35 cellular contexts compared by ENCODE assay signal in genomic region chr7:141132671-141133070, GRCh38. TPM values are rescaled to one million over a fixed set of nuclear protein-coding genes. Genes with fewer than 3 reads are reported as not detected.
"Had no signal": no experiment of that assay in that cellular context is flagged by ENCODE, and none has a peak within 500 bp of the region (broad histone marks: within the 10 kb centered on the region; RNA-seq: fewer than 3 reads in every experiment).

No MANE protein-coding gene starts in this region.

- DNase-seq: Karpas-422, Kasumi-1, MG63, MM.1S, MV-4-11, NCI-H1048, NCI-H1092, NCI-H1092 treated with DMSO at 0.1 percent for 48 hours, NCI-H1105, NCI-H1105 treated with DMSO at 0.1 percent for 48 hours, NCI-H1417, NCI-H1417 treated with DMSO at 0.1 percent for 48 hours, NCI-H1436, NCI-H1436 treated with DMSO at 0.1 percent for 48 hours, NCI-H146, NCI-H1694, NCI-H1694 treated with DMSO at 0.1 percent for 48 hours, NCI-H187, NCI-H187 treated with DMSO at 0.1 percent for 48 hours, NCI-H1930, NCI-H2029, NCI-H2029 treated with DMSO at 0.1 percent for 48 hours, NCI-H2081, NCI-H2081 treated with DMSO at 0.1 percent for 48 hours, NCI-H2107, NCI-H2171, NCI-H2171 treated with DMSO at 0.1 percent for 48 hours, NCI-H2227 treated with DMSO at 0.1 percent for 48 hours, NCI-H226, NCI-H345, NCI-H446, NCI-H446 treated with DMSO at 0.1 percent for 48 hours, NCI-H510A had no signal

- H3K4me3 ChIP-seq: MG63 had no signal

- H3K27me3 ChIP-seq: MG63 had no signal

- H3K4me2 ChIP-seq: KMS-11 had no signal

- H3K9ac ChIP-seq: KMS-11 had no signal

- H3K9me3 ChIP-seq: MG63 had no signal

- H3K36me3 ChIP-seq: MG63 had no signal

- H3K27ac ChIP-seq: KMS-11 had no signal

RNA-seq across cellular contexts. Expression of gene TMEM178B, which starts 58.8 kb away (rescaled TPM):
- total RNA-seq: MCF 10A had no signal
